ENCODE assay signal across 8 cellular contexts in genomic region chr16:67969286-67970039, GRCh38. TPM values are rescaled to one million over a fixed set of nuclear protein-coding genes. Genes with fewer than 3 reads are reported as not detected.
DNase-seq lines count a peak whose midpoint lies in the region; ATAC-seq and TF ChIP-seq lines count a peak whose summit lies in the region.

No MANE protein-coding gene starts in this region.

- H3K9ac ChIP-seq in BLaER1 treated with 17β-estradiol and CSF1 and Interleukin-3, amounts not matched to agents 10 nM and 100 nM, result peak overlapping the region; percentile 82 to 93 (median 89); a peak in 16 of 22 replicates
- peak overlapping the region; percentile 43 for H3K9ac ChIP-seq in IMR-90 (ENCODE audit: low read depth, low read length)

- peaks cover 27% of the 10 kb centered on the region for H3K9me1 ChIP-seq in IMR-90 (ENCODE audit: insufficient read depth, low read length)

- no peak overlapping the region for H2BK20ac ChIP-seq in IMR-90 (ENCODE audit: low read depth, low read length)

- H3K18ac ChIP-seq in IMR-90 (ENCODE audit: low read depth, low read length), result peak overlapping the region; percentile 38

- H3K9me3 ChIP-seq in BLaER1 treated with 17β-estradiol and CSF1 and Interleukin-3, amounts not matched to agents 10 nM and 100 nM (replicated peaks in 1 of 11), result no peaks in the 10 kb centered on the region
- no peaks in the 10 kb centered on the region for H3K9me3 ChIP-seq in IMR-90 (ENCODE audit: control insufficient read depth, insufficient read depth, low read length)
- no peaks in the 10 kb centered on the region for H3K9me3 ChIP-seq in naive thymus-derived CD4-positive, alpha-beta T cell (ENCODE audit: control insufficient read depth in 2 of 3, low read length in 3 of 3)

- H4K8ac ChIP-seq in IMR-90 (ENCODE audit: low read depth in 2 of 2, low read length in 2 of 2), result peak overlapping the region; percentile 93 to 96

- H3K79me1 ChIP-seq in IMR-90 (ENCODE audit: low read depth in 1 of 2, low read length in 2 of 2), result peaks cover 11 to 38% of the 10 kb centered on the region in 2 experiments

- H3K4me2 ChIP-seq in BLaER1 treated with 17β-estradiol and CSF1 and Interleukin-3, amounts not matched to agents 10 nM and 100 nM, result peak overlapping the region; percentile 75 to 99 (median 96)
- peak overlapping the region; percentile 88 for H3K4me2 ChIP-seq in IMR-90 (ENCODE audit: low read depth, low read length)

- peak overlapping the region; percentile 95; the same call in 1 of the 3 replicates for H2BK15ac ChIP-seq in IMR-90 (ENCODE audit: low read depth, low read length)

- ATAC-seq in IMR-90 (ENCODE audit: low read depth), result no peak; the same call in 1 of the 2 replicates
- ATAC-seq in naive thymus-derived CD4-positive, alpha-beta T cell, result peak; percentile 21
- no peak for ATAC-seq in HG03095 (IDR thresholded peaks at IDR 0.05; ENCODE audit: unreplicated experiment)

- peak overlapping the region; percentile 39; the same call in 1 of the 2 replicates for H3K14ac ChIP-seq in IMR-90 (replicated peaks; ENCODE audit: low read depth, low read length)

- peak overlapping the region; percentile 9 for H2BK5ac ChIP-seq in IMR-90 (ENCODE audit: low read depth, low read length, poor library complexity, severe bottlenecking)

- no peaks in the 10 kb centered on the region for H3K36me3 ChIP-seq in BLaER1 treated with 17β-estradiol and CSF1 and Interleukin-3, amounts not matched to agents 10 nM and 100 nM
- peaks cover 8% of the 10 kb centered on the region for H3K36me3 ChIP-seq in IMR-90 (ENCODE audit: control insufficient read depth, insufficient read depth, low read length)
- no peaks in the 10 kb centered on the region for H3K36me3 ChIP-seq in naive thymus-derived CD4-positive, alpha-beta T cell (ENCODE audit: control insufficient read depth in 2 of 3, insufficient read depth in 3 of 3, low read length in 3 of 3)

- in situ Hi-C loops in IMR-90 (cut with MboI; ENCODE audit: low sequenced_read_pairs), result no loop called here

- H3K27ac ChIP-seq in BLaER1 treated with 17β-estradiol and CSF1 and Interleukin-3, amounts not matched to agents 10 nM and 100 nM, result peak overlapping the region in 4 of 11 experiments; percentile 80 to 84 (median 82); a peak in 9 of 22 replicates
- peak overlapping the region; percentile 60 for H3K27ac ChIP-seq in IMR-90 (ENCODE audit: insufficient read depth, low read length)
- H3K27ac ChIP-seq in dorsolateral prefrontal cortex, result peak overlapping the region in 32 of 59 donors; percentile 6 to 89 (median 68)
- peak overlapping the region; percentile 81 for H3K27ac ChIP-seq in naive thymus-derived CD4-positive, alpha-beta T cell (ENCODE audit: low read depth, low read length)

- intact Hi-C loops in IMR-90 (cut with micrococcal nuclease) (loop anchor here (10.0 kb wide), 1 partner anchor 255 kb away; no protein-coding TSS in a partner anchor), dorsolateral prefrontal cortex (cut with DNase I) (no loop called here)
- intact Hi-C loops in naive thymus-derived CD4-positive, alpha-beta T cell (cut with micrococcal nuclease), result loop anchor here (2.0 kb wide), 3 partner anchors 13 to 53 kb away; partner anchors contain the start of genes DDX28 (in 1 of the 2) and DUS2 (in 1 of the 2)

- H3K4ac ChIP-seq in IMR-90 (ENCODE audit: low read depth, low read length), result peak overlapping the region; percentile 61

- peak overlapping the region; percentile 96 for H2AFZ ChIP-seq in IMR-90 (replicated peaks; ENCODE audit: low read length, poor library complexity)

- no peaks in the 10 kb centered on the region for H3K27me3 ChIP-seq in BLaER1 treated with 17β-estradiol and CSF1 and Interleukin-3, amounts not matched to agents 10 nM and 100 nM
- no peaks in the 10 kb centered on the region for H3K27me3 ChIP-seq in IMR-90 (ENCODE audit: control insufficient read depth, insufficient read depth, low read length)
- peaks cover 0 to 19% (median 0%) of the 10 kb centered on the region in 45 donors for H3K27me3 ChIP-seq in dorsolateral prefrontal cortex
- H3K27me3 ChIP-seq in naive thymus-derived CD4-positive, alpha-beta T cell (ENCODE audit: control insufficient read depth in 2 of 2, insufficient read depth in 2 of 2, low read length in 2 of 2), result no peaks in the 10 kb centered on the region

- dilution Hi-C loops in IMR-90 (cut with HindIII; ENCODE audit: low sequenced_read_pairs, unreplicated experiment), result no loop called here

- peak overlapping the region; percentile 84 for H4K5ac ChIP-seq in IMR-90 (ENCODE audit: low read depth, low read length)

- WGBS in IMR-90 (ENCODE audit: extremely low coverage in 2 of 2, insufficient read length in 1 of 2), 2 experiments, result 68% methylated on average over 14 of the region's 37 CpGs; no CpG with 5 or more reads in 1 of the 2 experiments

- DNase-seq in IMR-90 (no peak), dorsolateral prefrontal cortex (no peak), SIG-M5 treated with dmso at 0.1 percent for 504 hours (lab: John Stamatoyannopoulos, UW; ENCODE audit: unreplicated experiment) (no peak), midbrain (lab: John Stamatoyannopoulos, UW) (no peak), LoVo (ENCODE audit: low spot score) (no peak)
- peak in 4 of 9 donors; percentile 22 to 44 (median 43) for DNase-seq in naive thymus-derived CD4-positive, alpha-beta T cell

- CTCF ChIA-PET in IMR-90 (lab: Yijun Ruan, JAX), result no interaction called here
- CTCF ChIA-PET in naive thymus-derived CD4-positive, alpha-beta T cell (lab: Charles Lee), result interaction anchor here (0.9 kb wide), 1 partner anchor 33 kb away, joined by 3 read pairs; the partner anchor contains the start of gene PSMB10

- TF ChIP-seq CTCF in IMR-90 (conservative IDR thresholded peaks at IDR 0.05; ENCODE audit: low read depth, low read length) (no peak), dorsolateral prefrontal cortex (IDR thresholded peaks at IDR 0.05 in 54 of 56, conservative IDR thresholded peaks at IDR 0.05 in 2 of 56; ENCODE audit: low read depth in 1 of 56, partially characterized antibody in 56 of 56) (no peak)

- peak overlapping the region; percentile 86 to 100 (median 96) for H3K4me3 Mint-ChIP-seq in naive thymus-derived CD4-positive, alpha-beta T cell

- no peak for TF ChIP-seq RAD21 in IMR-90 (IDR thresholded peaks at IDR 0.05; ENCODE audit: low read length)

- H3K9me3 Mint-ChIP-seq in naive thymus-derived CD4-positive, alpha-beta T cell, result peaks cover 0 to 2% (median 0%) of the 10 kb centered on the region in 11 donors

- POLR2A ChIA-PET in IMR-90 (lab: Charles Lee; ENCODE audit: unreplicated experiment), result no interaction called here
- POLR2A ChIA-PET in naive thymus-derived CD4-positive, alpha-beta T cell (lab: Charles Lee), result interaction anchor here (0.6 to 3.5 kb wide), 9 partner anchors 12 to 133 kb away, joined by 4 to 17 read pairs (median 5); partner anchors contain the start of genes DPEP2 and PSMB10

- no peak overlapping the region for H3K23ac ChIP-seq in IMR-90 (ENCODE audit: low read depth, low read length)

- peak overlapping the region; percentile 91 for H2AK9ac ChIP-seq in IMR-90 (replicated peaks; ENCODE audit: low read depth, low read length, poor library complexity)

- H3K36me3 Mint-ChIP-seq in naive thymus-derived CD4-positive, alpha-beta T cell, result no peaks in the 10 kb centered on the region

- H3K56ac ChIP-seq in IMR-90 (ENCODE audit: extremely low read depth, insufficient read depth, low read length), result no peak overlapping the region

- peak overlapping the region; percentile 42; the same call in 1 of the 2 replicates for H2AK5ac ChIP-seq in IMR-90 (ENCODE audit: low read depth, low read length)

- no peak for TF ChIP-seq POLR2A in IMR-90 (IDR thresholded peaks at IDR 0.05; ENCODE audit: low read depth, low read length)

- H4K91ac ChIP-seq in IMR-90 (ENCODE audit: insufficient read depth, low read depth, low read length), result peak overlapping the region; percentile 69; the same call in 1 of the 2 replicates

- peaks cover 5 to 30% (median 19%) of the 10 kb centered on the region in 11 experiments; a peak in 15 of 22 replicates for H4K20me1 ChIP-seq in BLaER1 treated with 17β-estradiol and CSF1 and Interleukin-3, amounts not matched to agents 10 nM and 100 nM
- H4K20me1 ChIP-seq in IMR-90 (ENCODE audit: insufficient read depth, low read length), result peaks cover 32% of the 10 kb centered on the region

- peak overlapping the region; percentile 77 to 93 (median 91) for H3K27ac Mint-ChIP-seq in naive thymus-derived CD4-positive, alpha-beta T cell

- H3K4me1 ChIP-seq in BLaER1 treated with 17β-estradiol and CSF1 and Interleukin-3, amounts not matched to agents 10 nM and 100 nM, result peaks cover 24 to 44% (median 40%) of the 10 kb centered on the region in 10 experiments
- peaks cover 25% of the 10 kb centered on the region for H3K4me1 ChIP-seq in IMR-90 (ENCODE audit: control insufficient read depth, insufficient read depth, low read length)
- peaks cover 10 to 14% of the 10 kb centered on the region in 2 donors for H3K4me1 ChIP-seq in naive thymus-derived CD4-positive, alpha-beta T cell (ENCODE audit: control insufficient read depth in 2 of 2, insufficient read depth in 2 of 2, low read length in 2 of 2)

- H2BK120ac ChIP-seq in IMR-90 (ENCODE audit: low read depth, low read length), result peak overlapping the region; percentile 35

- peaks cover 0 to 2% (median 0%) of the 10 kb centered on the region in 5 donors for H3K27me3 Mint-ChIP-seq in naive thymus-derived CD4-positive, alpha-beta T cell

- BruUV-seq in IMR-90 (replicated peaks; lab: Mats Ljungman, UMichigan), result no TSS peak

- H3K4me3 ChIP-seq in BLaER1 treated with 17β-estradiol and CSF1 and Interleukin-3, amounts not matched to agents 10 nM and 100 nM, result peak overlapping the region; percentile 72 to 93 (median 84); a peak in 19 of 20 replicates
- H3K4me3 ChIP-seq in IMR-90 (ENCODE audit: insufficient read depth, low read depth, low read length) (peak overlapping the region; percentile 100), dorsolateral prefrontal cortex (peak overlapping the region; percentile 53 to 88 (median 72))
- peak overlapping the region; percentile 88 for H3K4me3 ChIP-seq in naive thymus-derived CD4-positive, alpha-beta T cell (ENCODE audit: low read length)

- peaks cover 20 to 39% (median 29%) of the 10 kb centered on the region in 7 donors for H3K4me1 Mint-ChIP-seq in naive thymus-derived CD4-positive, alpha-beta T cell

RNA-seq across cellular contexts. Expression of gene SLC12A4, which starts 1.0 kb away (rescaled TPM):
- total RNA-seq in IMR-90 (2012; rRNA removed) (36.4 and 36.6 TPM in 2 replicates), dorsolateral prefrontal cortex (10 to 100 TPM; 12.2 to 79.2 (median 26.9) TPM)
- 114 and 132 TPM in 2 replicates for polyA plus RNA-seq in IMR-90 (2012; rRNA removed)
- 47.5 and 51.1 TPM in 2 replicates for polyA plus RNA-seq in IMR-90 (2012; cell fraction: cytosol; rRNA removed)
- 281 and 488 TPM in 2 replicates for polyA plus RNA-seq in IMR-90 (2012; cell fraction: nucleus; rRNA removed; ENCODE audit: low replicate concordance)
- 10 to 100 TPM; 22.8 to 44.4 (median 31.3) TPM for total RNA-seq in naive thymus-derived CD4-positive, alpha-beta T cell
- 1 to 10 TPM; 3.8 to 8.0 TPM for polyA plus RNA-seq in naive thymus-derived CD4-positive, alpha-beta T cell

RNA-seq across cellular contexts. Expression of gene DPEP3, which starts 10.8 kb away (rescaled TPM):
- total RNA-seq in IMR-90 (2012; rRNA removed), result not detected in 2 replicates
- polyA plus RNA-seq in IMR-90 (2012; rRNA removed), result not detected in 2 replicates
- polyA plus RNA-seq in IMR-90 (2012; cell fraction: cytosol; rRNA removed), result not detected in 2 replicates
- polyA plus RNA-seq in IMR-90 (2012; cell fraction: nucleus; rRNA removed; ENCODE audit: low replicate concordance), result not detected in 2 replicates
- total RNA-seq in dorsolateral prefrontal cortex, result 1 to 10 TPM in 3 of 120 experiments, under 1 TPM in 27, not detected in 90; 0.23 to 1.3 (median 0.35) TPM
- 1 to 10 TPM in 4 of 5 experiments, under 1 TPM in 1; 0.10 to 2.3 (median 1.6) TPM for total RNA-seq in naive thymus-derived CD4-positive, alpha-beta T cell
- polyA plus RNA-seq in naive thymus-derived CD4-positive, alpha-beta T cell, result under 1 TPM; 0.37 to 0.44 TPM

RNA-seq across cellular contexts. Expression of gene LCAT, which starts 25.5 kb away (rescaled TPM):
- total RNA-seq in IMR-90 (2012; rRNA removed), result 1.4 and 1.7 TPM in 2 replicates
- 18.8 and 22.5 TPM in 2 replicates for polyA plus RNA-seq in IMR-90 (2012; rRNA removed)
- 6.5 and 10.4 TPM in 2 replicates for polyA plus RNA-seq in IMR-90 (2012; cell fraction: cytosol; rRNA removed)
- polyA plus RNA-seq in IMR-90 (2012; cell fraction: nucleus; rRNA removed; ENCODE audit: low replicate concordance), result 143 and 421 TPM in 2 replicates
- total RNA-seq in dorsolateral prefrontal cortex, result 10 to 100 TPM in 108 of 120 experiments, 1 to 10 TPM in 12; 5.4 to 42.1 (median 16.4) TPM
- 10 to 100 TPM in 4 of 5 experiments, 1 to 10 TPM in 1; 9.4 to 23.6 (median 19.6) TPM for total RNA-seq in naive thymus-derived CD4-positive, alpha-beta T cell
- 1 to 10 TPM in 1 of 2 donors, under 1 TPM in 1; 0.33 to 1.5 TPM for polyA plus RNA-seq in naive thymus-derived CD4-positive, alpha-beta T cell

RNA-seq across cellular contexts. Expression of gene DPEP2, which starts 29.8 kb away (rescaled TPM):
- total RNA-seq in IMR-90 (2012; rRNA removed), result not detected in 2 replicates
- not detected in 2 replicates for polyA plus RNA-seq in IMR-90 (2012; rRNA removed)
- polyA plus RNA-seq in IMR-90 (2012; cell fraction: cytosol; rRNA removed), result 0.13 TPM in 1 of 2 replicates, not detected in the other
- 0.02 and 0.08 TPM in 2 replicates for polyA plus RNA-seq in IMR-90 (2012; cell fraction: nucleus; rRNA removed; ENCODE audit: low replicate concordance)
- total RNA-seq in dorsolateral prefrontal cortex, result 1 to 10 TPM in 69 of 120 experiments, under 1 TPM in 37, not detected in 14; 0.28 to 5.2 (median 1.2) TPM
- total RNA-seq in naive thymus-derived CD4-positive, alpha-beta T cell, result 100 to 1,000 TPM in 2 of 5 experiments, 10 to 100 TPM in 3; 26.7 to 159 (median 85.1) TPM
- polyA plus RNA-seq in naive thymus-derived CD4-positive, alpha-beta T cell, result 10 to 100 TPM; 54.3 to 57.7 TPM

RNA-seq across cellular contexts. Expression of gene PSMB10, which starts 32.8 kb away (rescaled TPM):
- total RNA-seq in IMR-90 (2012; rRNA removed) (25.6 and 28.7 TPM in 2 replicates), dorsolateral prefrontal cortex (10 to 100 TPM; 21.1 to 56.9 (median 38.9) TPM)
- 36.7 and 50.5 TPM in 2 replicates for polyA plus RNA-seq in IMR-90 (2012; rRNA removed)
- 69.8 and 71.1 TPM in 2 replicates for polyA plus RNA-seq in IMR-90 (2012; cell fraction: cytosol; rRNA removed)
- polyA plus RNA-seq in IMR-90 (2012; cell fraction: nucleus; rRNA removed; ENCODE audit: low replicate concordance), result 27.2 and 55.0 TPM in 2 replicates
- 100 to 1,000 TPM; 101 to 370 (median 142) TPM for total RNA-seq in naive thymus-derived CD4-positive, alpha-beta T cell
- polyA plus RNA-seq in naive thymus-derived CD4-positive, alpha-beta T cell, result 100 to 1,000 TPM; 522 to 542 TPM

Comparison
In these comparisons a context has a peak if more than half of its experiments do, and no peak if none do; other contexts are left out.
1. intact Hi-C loops: an anchor here in IMR-90 (10.0 kb wide) and naive thymus-derived CD4-positive, alpha-beta T cell (2.0 kb wide); none called in dorsolateral prefrontal cortex.